18 cellular contexts compared by ENCODE assay signal in genomic region chr16:19238386-19238785, GRCh38. TPM values are rescaled to one million over a fixed set of nuclear protein-coding genes. Genes with fewer than 3 reads are reported as not detected.
A peak's percentile ranks its signal among the peaks of the same experiment; 100 is the strongest.
DNase-seq lines count a peak whose midpoint lies in the region; ATAC-seq lines count a peak whose summit lies in the region.
"Had no signal": no experiment of that assay in that cellular context is flagged by ENCODE, and none has a peak within 500 bp of the region (broad histone marks: within the 10 kb centered on the region; RNA-seq: fewer than 3 reads in every experiment).

No MANE protein-coding gene starts in this region.

- CTCF ChIA-PET in activated CD4-positive, alpha-beta memory T cell treated with anti-CD3 and anti-CD28 coated beads for 36 hours (lab: Charles Lee) = no interaction called here

- H3K36me3 Mint-ChIP-seq in activated CD4-positive, alpha-beta memory T cell treated with anti-CD3 and anti-CD28 coated beads for 36 hours = no peaks in the 10 kb centered on the region
- H3K36me3 Mint-ChIP-seq: CD14-positive monocyte had no signal

- ATAC-seq in HG03135 (IDR thresholded peaks at IDR 0.05; ENCODE audit: unreplicated experiment) = no peak

- peaks cover 26% of the 10 kb centered on the region for H3K9me3 Mint-ChIP-seq in activated CD4-positive, alpha-beta memory T cell treated with anti-CD3 and anti-CD28 coated beads for 36 hours

- H3K27ac Mint-ChIP-seq in activated CD4-positive, alpha-beta memory T cell treated with anti-CD3 and anti-CD28 coated beads for 36 hours = no peak overlapping the region
- H3K27ac Mint-ChIP-seq: CD14-positive monocyte; H9; T-helper 2 cell treated with Interferon-gamma antibody and Interleukin-4, amounts not matched to agents 5 μg/mL and 100 μg/mL, for 36 hours had no signal

- no peaks in the 10 kb centered on the region for H3K4me1 Mint-ChIP-seq in activated CD4-positive, alpha-beta memory T cell treated with anti-CD3 and anti-CD28 coated beads for 36 hours (ENCODE audit: low read depth)
- H3K4me1 Mint-ChIP-seq: CD14-positive monocyte, H9 had no signal

- intact Hi-C loops in activated CD4-positive, alpha-beta memory T cell treated with anti-CD3 and anti-CD28 coated beads for 36 hours (cut with micrococcal nuclease) = no loop called here

- no peak overlapping the region for H3K4me3 Mint-ChIP-seq in activated CD4-positive, alpha-beta memory T cell treated with anti-CD3 and anti-CD28 coated beads for 36 hours
- H3K4me3 Mint-ChIP-seq: CD14-positive monocyte; H9; T-helper 2 cell treated with Interferon-gamma antibody and Interleukin-4, amounts not matched to agents 5 μg/mL and 100 μg/mL, for 36 hours had no signal

- H3K27me3 Mint-ChIP-seq in activated CD4-positive, alpha-beta memory T cell treated with anti-CD3 and anti-CD28 coated beads for 36 hours = no peaks in the 10 kb centered on the region

- DNase-seq in DMS79 (lab: John Stamatoyannopoulos, UW) (peak; percentile 92), NCI-H1105 (lab: John Stamatoyannopoulos, UW) (peak; percentile 61), NCI-H345 (lab: John Stamatoyannopoulos, UW) (peak; percentile 73), medulla oblongata (ENCODE audit: extremely low spot score) (peak; percentile 6), HCEC 1CT (no peak)
- no peak for DNase-seq in activated CD4-positive, alpha-beta memory T cell treated with anti-CD3 and anti-CD28 coated beads for 36 hours
- DNase-seq: AML-193, Caco-2, DMS53, H9, NCI-H1436, NCI-H2227 treated with DMSO at 0.1 percent for 48 hours, NCI-H774, PC-9 had no signal

- POLR2A ChIA-PET in activated CD4-positive, alpha-beta memory T cell treated with anti-CD3 and anti-CD28 coated beads for 36 hours (lab: Charles Lee) = no interaction called here

RNA-seq across cellular contexts. Expression of gene CLEC19A, which starts 47.1 kb away (rescaled TPM):
- total RNA-seq in activated CD4-positive, alpha-beta memory T cell treated with anti-CD3 and anti-CD28 coated beads for 36 hours = not detected
- total RNA-seq: Caco-2, H9, SK-MEL-5 had no signal

Comparison
In these comparisons a context has a peak if more than half of its experiments do, and no peak if none do; other contexts are left out.
1. DNase-seq: peak in DMS79 (single experiment), NCI-H1105 (single experiment), NCI-H345 (single experiment) and medulla oblongata (single experiment); none in HCEC 1CT (single experiment) and activated CD4-positive, alpha-beta memory T cell treated with anti-CD3 and anti-CD28 coated beads for 36 hours (single experiment).